20 cellular contexts compared by ENCODE assay signal in genomic region chr2:169512525-169512924, GRCh38. TPM values are rescaled to one million over a fixed set of nuclear protein-coding genes. Genes with fewer than 3 reads are reported as not detected.
DNase-seq lines count a peak whose midpoint lies in the region; ATAC-seq and TF ChIP-seq lines count a peak whose summit lies in the region.
"Had no signal": no experiment of that assay in that cellular context is flagged by ENCODE, and none has a peak within 500 bp of the region (broad histone marks: within the 10 kb centered on the region; RNA-seq: fewer than 3 reads in every experiment).

No MANE protein-coding gene starts in this region.

- H3K36me3 ChIP-seq in Karpas-422 (ENCODE audit: insufficient read depth, low read length) (no peaks in the 10 kb centered on the region), BE2C (no peaks in the 10 kb centered on the region)
- H3K36me3 ChIP-seq: ascending aorta, colonic mucosa had no signal

- H3K9me2 ChIP-seq in Karpas-422 (replicated peaks; ENCODE audit: insufficient read depth, low read length) = no peaks in the 10 kb centered on the region

- ATAC-seq in HG03342 (IDR thresholded peaks at IDR 0.05; ENCODE audit: unreplicated experiment) = no peak
- ATAC-seq: activated CD8-positive, alpha-beta T cell treated with anti-CD3 and anti-CD28 coated beads, Interleukin-2, amount 10 ng/mL, durations not matched to agents 7 days and 5 days; CD8-positive, alpha-beta T cell; stimulated activated naive B cell treated with anti-CD40 and anti-IgM and Interleukin-4, amounts not matched to agents 10 μg/mL and 1 μg/mL and 100 μg/mL, for 72 hours had no signal

- H3K27ac ChIP-seq in Karpas-422 (ENCODE audit: low read length) = no peak overlapping the region
- H3K27ac ChIP-seq: ascending aorta, colonic mucosa, SK-N-MC had no signal

- no peak overlapping the region for H3K4me3 ChIP-seq in Karpas-422 (ENCODE audit: low read length)
- no peak overlapping the region for H3K4me3 ChIP-seq in BE2C (ENCODE audit: low read depth, low read length)
- H3K4me3 ChIP-seq: ascending aorta, colonic mucosa, SK-N-MC had no signal

- peaks cover 14% of the 10 kb centered on the region for H3K4me1 ChIP-seq in Karpas-422 (ENCODE audit: low read length)
- no peaks in the 10 kb centered on the region for H3K4me1 ChIP-seq in BE2C
- H3K4me1 ChIP-seq: colonic mucosa had no signal

- H4K20me1 ChIP-seq in Karpas-422 (ENCODE audit: insufficient read depth, low read depth, low read length) = no peaks in the 10 kb centered on the region

- H3K27me3 Mint-ChIP-seq in chondrocyte (ENCODE audit: low read depth) = no peaks in the 10 kb centered on the region
- H3K27me3 Mint-ChIP-seq: activated B cell treated with CpG ODN at 0.5 μM for 24 hours; activated naive CD4-positive, alpha-beta T cell treated with anti-CD3 and anti-CD28 coated beads, Interleukin-2, amount 10 ng/mL, durations not matched to agents 7 days and 5 days; activated T-cell treated with anti-CD3 and anti-CD28 coated beads, Interleukin-2, amount 50 U/mL, for 24 hours; stimulated activated naive B cell treated with anti-CD40 and anti-IgM and Interleukin-4, amounts not matched to agents 10 μg/mL and 1 μg/mL and 100 μg/mL, for 72 hours had no signal

- peak overlapping the region; percentile 25 for H3K4me2 ChIP-seq in Karpas-422 (ENCODE audit: low read depth, low read length, poor library complexity, severe bottlenecking)

- H3K27me3 ChIP-seq in Karpas-422 (ENCODE audit: low read length) (no peaks in the 10 kb centered on the region), BE2C (no peaks in the 10 kb centered on the region)
- H3K27me3 ChIP-seq: ascending aorta, colonic mucosa had no signal

- DNase-seq in DMS53 treated with DMSO at 0.1 percent for 48 hours (lab: John Stamatoyannopoulos, UW; ENCODE audit: unreplicated experiment) = peak; percentile 94
- no peak for DNase-seq in Karpas-422
- DNase-seq in chondrocyte (ENCODE audit: low spot score) = no peak
- peak; percentile 5 to 6 for DNase-seq in lung microvascular endothelial cell (ENCODE audit: low read depth in 2 of 2)
- DNase-seq in AML-193 (lab: John Stamatoyannopoulos, UW) = no peak
- DNase-seq in BE2C = no peak
- DNase-seq in NCI-H510A treated with DMSO at 0.1 percent for 48 hours (lab: John Stamatoyannopoulos, UW) = no peak
- DNase-seq: activated B cell treated with CpG ODN at 0.5 μM for 24 hours; activated CD8-positive, alpha-beta T cell treated with anti-CD3 and anti-CD28 coated beads, Interleukin-2, amount 10 ng/mL, durations not matched to agents 7 days and 5 days; activated naive CD4-positive, alpha-beta T cell treated with anti-CD3 and anti-CD28 coated beads, Interleukin-2, amount 10 ng/mL, durations not matched to agents 7 days and 5 days; activated T-cell treated with anti-CD3 and anti-CD28 coated beads, Interleukin-2, amount 50 U/mL, for 24 hours; CD8-positive, alpha-beta T cell; colonic mucosa; NCI-H1092; NCI-H526 treated with DMSO at 0.1 percent for 48 hours; stimulated activated naive B cell treated with anti-CD40 and anti-IgM and Interleukin-4, amounts not matched to agents 10 μg/mL and 1 μg/mL and 100 μg/mL, for 72 hours had no signal

- no peak overlapping the region; the same call in 1 of the 2 replicates for H2AFZ ChIP-seq in Karpas-422 (ENCODE audit: low read length)

- H3K36me3 Mint-ChIP-seq in chondrocyte (ENCODE audit: low read depth) = no peaks in the 10 kb centered on the region
- H3K36me3 Mint-ChIP-seq: activated naive CD4-positive, alpha-beta T cell treated with anti-CD3 and anti-CD28 coated beads, Interleukin-2, amount 10 ng/mL, durations not matched to agents 7 days and 5 days; CD8-positive, alpha-beta T cell had no signal

- peaks cover 54% of the 10 kb centered on the region for H3K4me1 Mint-ChIP-seq in chondrocyte (ENCODE audit: low read depth)
- H3K4me1 Mint-ChIP-seq: activated B cell treated with CpG ODN at 0.5 μM for 24 hours; activated naive CD4-positive, alpha-beta T cell treated with anti-CD3 and anti-CD28 coated beads, Interleukin-2, amount 10 ng/mL, durations not matched to agents 7 days and 5 days had no signal

- TF ChIP-seq CTCF in chondrocyte (IDR thresholded peaks at IDR 0.05) (no peak), BE2C (IDR thresholded peaks at IDR 0.05; ENCODE audit: low read depth, low read length) (no peak)

- H3K9ac ChIP-seq in Karpas-422 (ENCODE audit: low read length) = no peak overlapping the region

- H3K4me3 Mint-ChIP-seq in chondrocyte (ENCODE audit: unreplicated experiment) = peak overlapping the region; percentile 35
- H3K4me3 Mint-ChIP-seq: activated B cell treated with CpG ODN at 0.5 μM for 24 hours; activated CD8-positive, alpha-beta T cell treated with anti-CD3 and anti-CD28 coated beads, Interleukin-2, amount 10 ng/mL, durations not matched to agents 7 days and 5 days; activated naive CD4-positive, alpha-beta T cell treated with anti-CD3 and anti-CD28 coated beads, Interleukin-2, amount 10 ng/mL, durations not matched to agents 7 days and 5 days; activated T-cell treated with anti-CD3 and anti-CD28 coated beads, Interleukin-2, amount 50 U/mL, for 24 hours; CD8-positive, alpha-beta T cell; stimulated activated naive B cell treated with anti-CD40 and anti-IgM and Interleukin-4, amounts not matched to agents 10 μg/mL and 1 μg/mL and 100 μg/mL, for 72 hours; T-helper 2 cell treated with Interferon-gamma antibody and Interleukin-4, amounts not matched to agents 5 μg/mL and 100 μg/mL, for 36 hours had no signal

- H3K9me3 ChIP-seq in Karpas-422 (ENCODE audit: low read length) = no peaks in the 10 kb centered on the region
- H3K9me3 ChIP-seq in BE2C = no peaks in the 10 kb centered on the region
- H3K9me3 ChIP-seq: ascending aorta, colonic mucosa had no signal

- no peak overlapping the region for H3K27ac Mint-ChIP-seq in chondrocyte (ENCODE audit: unreplicated experiment)
- H3K27ac Mint-ChIP-seq: activated B cell treated with CpG ODN at 0.5 μM for 24 hours; activated CD8-positive, alpha-beta T cell treated with anti-CD3 and anti-CD28 coated beads, Interleukin-2, amount 10 ng/mL, durations not matched to agents 7 days and 5 days; activated naive CD4-positive, alpha-beta T cell treated with anti-CD3 and anti-CD28 coated beads, Interleukin-2, amount 10 ng/mL, durations not matched to agents 7 days and 5 days; activated T-cell treated with anti-CD3 and anti-CD28 coated beads, Interleukin-2, amount 50 U/mL, for 24 hours; CD8-positive, alpha-beta T cell; stimulated activated naive B cell treated with anti-CD40 and anti-IgM and Interleukin-4, amounts not matched to agents 10 μg/mL and 1 μg/mL and 100 μg/mL, for 72 hours; T-helper 2 cell treated with Interferon-gamma antibody and Interleukin-4, amounts not matched to agents 5 μg/mL and 100 μg/mL, for 36 hours had no signal

- peaks cover 4% of the 10 kb centered on the region for H3K9me3 Mint-ChIP-seq in chondrocyte (ENCODE audit: low read depth)
- H3K9me3 Mint-ChIP-seq: activated B cell treated with CpG ODN at 0.5 μM for 24 hours; activated naive CD4-positive, alpha-beta T cell treated with anti-CD3 and anti-CD28 coated beads, Interleukin-2, amount 10 ng/mL, durations not matched to agents 7 days and 5 days; activated T-cell treated with anti-CD3 and anti-CD28 coated beads, Interleukin-2, amount 50 U/mL, for 24 hours; CD8-positive, alpha-beta T cell; stimulated activated naive B cell treated with anti-CD40 and anti-IgM and Interleukin-4, amounts not matched to agents 10 μg/mL and 1 μg/mL and 100 μg/mL, for 72 hours; T-helper 2 cell treated with Interferon-gamma antibody and Interleukin-4, amounts not matched to agents 5 μg/mL and 100 μg/mL, for 36 hours had no signal

- H3K79me2 ChIP-seq in Karpas-422 (ENCODE audit: low read length) = no peaks in the 10 kb centered on the region

RNA-seq across cellular contexts. Expression of gene KLHL41, which starts 3.0 kb away (rescaled TPM):
- total RNA-seq in Karpas-422 (2014; rRNA removed; shearing (Covaris generic); ENCODE audit: low replicate concordance) = 0.07 TPM in 1 of 2 replicates, not detected in the other
- total RNA-seq in chondrocyte (1.4 to 2.3 TPM (median 2.2 TPM) in 3 replicates), lung microvascular endothelial cell (under 0.01 and 0.20 TPM in 2 replicates)
- not detected for polyA plus RNA-seq in BE2C (2012; ENCODE audit: insufficient read depth, insufficient read length, low read depth)
- total RNA-seq: activated CD8-positive, alpha-beta T cell treated with anti-CD3 and anti-CD28 coated beads, Interleukin-2, amount 10 ng/mL, durations not matched to agents 7 days and 5 days; CD8-positive, alpha-beta T cell had no signal

RNA-seq across cellular contexts. Expression of gene BBS5, which starts 33.2 kb away (rescaled TPM):
- 2.0 and 4.2 TPM in 2 replicates for total RNA-seq in Karpas-422 (2014; rRNA removed; shearing (Covaris generic); ENCODE audit: low replicate concordance)
- total RNA-seq in chondrocyte (8.9 to 9.7 TPM (median 9.3 TPM) in 3 replicates), lung microvascular endothelial cell (0.99 and 1.3 TPM in 2 replicates)
- polyA plus RNA-seq in BE2C (2012; ENCODE audit: insufficient read depth, insufficient read length, low read depth) = 2.8 TPM

Comparison
In these comparisons a context has a peak if more than half of its experiments do, and no peak if none do; other contexts are left out.
1. DNase-seq: peak in DMS53 treated with DMSO at 0.1 percent for 48 hours (single experiment) and lung microvascular endothelial cell (2 of 2); none in Karpas-422 (single experiment), chondrocyte (single experiment), AML-193 (0 of 2), BE2C (single experiment) and NCI-H510A treated with DMSO at 0.1 percent for 48 hours (single experiment).